In genomic region chr1:99758073-99758511, GRCh38 we compare ENCODE assay signal across 11 cellular contexts. TPM values are rescaled to one million over a fixed set of nuclear protein-coding genes. Genes with fewer than 3 reads are reported as not detected.
DNase-seq lines count a peak whose midpoint lies in the region; ATAC-seq and TF ChIP-seq lines count a peak whose summit lies in the region.
"Had no signal": no experiment of that assay in that cellular context is flagged by ENCODE, and none has a peak within 500 bp of the region (broad histone marks: within the 10 kb centered on the region; RNA-seq: fewer than 3 reads in every experiment).

No MANE protein-coding gene starts in this region.

- TF ChIP-seq CTCF in GM06990 (IDR thresholded peaks at IDR 0.05; ENCODE audit: insufficient read depth, low read length, poor library complexity, severe bottlenecking), result no peak
- no peak for TF ChIP-seq CTCF in brain (conservative IDR thresholded peaks at IDR 0.05)
- TF ChIP-seq CTCF in esophagus muscularis mucosa (IDR thresholded peaks at IDR 0.05), result no peak

- H3K27ac Mint-ChIP-seq in brain, result peak overlapping the region in 3 of 5 experiments; percentile 19 to 76 (median 68)
- no peak overlapping the region for H3K27ac Mint-ChIP-seq in activated CD4-positive, alpha-beta T cell treated with anti-CD3 and anti-CD28 coated beads, Interleukin-2, amount 10 ng/mL, durations not matched to agents 24 days and 14 days
- H3K27ac Mint-ChIP-seq: stimulated activated effector memory CD8-positive, alpha-beta T cell treated with anti-CD3 and anti-CD28 coated beads, Interleukin-12 subunit alpha, Interleukin-12 subunit beta, amount 100 ng/mL, for 72 hours had no signal

- no peaks in the 10 kb centered on the region for H3K9me3 ChIP-seq in esophagus muscularis mucosa

- H3K4me1 ChIP-seq in esophagus muscularis mucosa, result no peaks in the 10 kb centered on the region

- no peaks in the 10 kb centered on the region for H3K36me3 ChIP-seq in GM06990 (ENCODE audit: control insufficient read depth, insufficient read depth, low read length)
- H3K36me3 ChIP-seq in esophagus muscularis mucosa, result no peaks in the 10 kb centered on the region

- H3K36me3 Mint-ChIP-seq in brain, result no peaks in the 10 kb centered on the region
- no peaks in the 10 kb centered on the region for H3K36me3 Mint-ChIP-seq in activated CD4-positive, alpha-beta T cell treated with anti-CD3 and anti-CD28 coated beads, Interleukin-2, amount 10 ng/mL, durations not matched to agents 24 days and 14 days (ENCODE audit: low read depth)
- H3K36me3 Mint-ChIP-seq: stimulated activated effector memory CD8-positive, alpha-beta T cell treated with anti-CD3 and anti-CD28 coated beads, Interleukin-12 subunit alpha, Interleukin-12 subunit beta, amount 100 ng/mL, for 72 hours had no signal

- TF ChIP-seq POLR2A in esophagus muscularis mucosa (IDR thresholded peaks at IDR 0.05; ENCODE audit: low read depth), result no peak

- no peak for TF ChIP-seq EP300 in esophagus muscularis mucosa (IDR thresholded peaks at IDR 0.05)

- 21% methylated on average over 1 of the region's 1 CpG for WGBS in esophagus muscularis mucosa

- no peaks in the 10 kb centered on the region for H3K27me3 Mint-ChIP-seq in brain
- H3K27me3 Mint-ChIP-seq in activated CD4-positive, alpha-beta T cell treated with anti-CD3 and anti-CD28 coated beads, Interleukin-2, amount 10 ng/mL, durations not matched to agents 24 days and 14 days, result peaks cover 19% of the 10 kb centered on the region

- H3K4me3 ChIP-seq in GM06990 (replicated peaks; ENCODE audit: low read depth, low read length) (peak overlapping the region; percentile 12), esophagus muscularis mucosa (no peak overlapping the region)

- peaks cover 12% of the 10 kb centered on the region for H3K4me1 Mint-ChIP-seq in brain
- peaks cover 10% of the 10 kb centered on the region for H3K4me1 Mint-ChIP-seq in activated CD4-positive, alpha-beta T cell treated with anti-CD3 and anti-CD28 coated beads, Interleukin-2, amount 10 ng/mL, durations not matched to agents 24 days and 14 days

- intact Hi-C loops in esophagus muscularis mucosa (cut with DNase I), result no loop called here
- intact Hi-C loops in activated CD4-positive, alpha-beta T cell treated with anti-CD3 and anti-CD28 coated beads, Interleukin-2, amount 10 ng/mL, durations not matched to agents 24 days and 14 days (cut with micrococcal nuclease), result no loop called here

- no peak overlapping the region for H3K27ac ChIP-seq in esophagus muscularis mucosa (replicated peaks in 1 of 4)

- ATAC-seq in GM19468 (IDR thresholded peaks at IDR 0.05; ENCODE audit: extremely low read depth, unreplicated experiment) (peak; percentile 56), HG03108 (IDR thresholded peaks at IDR 0.05; ENCODE audit: unreplicated experiment) (peak; percentile 79)
- ATAC-seq: stimulated activated effector memory CD8-positive, alpha-beta T cell treated with anti-CD3 and anti-CD28 coated beads, Interleukin-12 subunit alpha, Interleukin-12 subunit beta, amount 100 ng/mL, for 72 hours had no signal

- peak overlapping the region in 1 of 5 experiments; percentile 34 for H3K4me3 Mint-ChIP-seq in brain
- no peak overlapping the region for H3K4me3 Mint-ChIP-seq in activated CD4-positive, alpha-beta T cell treated with anti-CD3 and anti-CD28 coated beads, Interleukin-2, amount 10 ng/mL, durations not matched to agents 24 days and 14 days
- H3K4me3 Mint-ChIP-seq: activated T-cell treated with anti-CD3 and anti-CD28 coated beads, Interleukin-2, amount 50 U/mL, for 4 hours; stimulated activated effector memory CD8-positive, alpha-beta T cell treated with anti-CD3 and anti-CD28 coated beads, Interleukin-12 subunit alpha, Interleukin-12 subunit beta, amount 100 ng/mL, for 72 hours had no signal

- DNase-seq in GM06990 (ENCODE audit: extremely low read depth, insufficient read length) (peak; percentile 46), kidney glomerular epithelial cell (lab: John Stamatoyannopoulos, UW) (no peak), NCI-H446 treated with DMSO at 0.1 percent for 48 hours (lab: John Stamatoyannopoulos, UW) (no peak), esophagus muscularis mucosa (ENCODE audit: extremely low spot score) (no peak)
- no peak for DNase-seq in activated CD4-positive, alpha-beta T cell treated with anti-CD3 and anti-CD28 coated beads, Interleukin-2, amount 10 ng/mL, durations not matched to agents 24 days and 14 days
- DNase-seq: activated T-cell treated with anti-CD3 and anti-CD28 coated beads, Interleukin-2, amount 50 U/mL, for 4 hours; RPMI8226 had no signal

- H3K9me3 Mint-ChIP-seq in brain, result peaks cover 0 to 8% (median 3%) of the 10 kb centered on the region in 5 experiments
- H3K9me3 Mint-ChIP-seq in activated CD4-positive, alpha-beta T cell treated with anti-CD3 and anti-CD28 coated beads, Interleukin-2, amount 10 ng/mL, durations not matched to agents 24 days and 14 days, result no peaks in the 10 kb centered on the region
- H3K9me3 Mint-ChIP-seq: activated T-cell treated with anti-CD3 and anti-CD28 coated beads, Interleukin-2, amount 50 U/mL, for 4 hours had no signal

- no peaks in the 10 kb centered on the region for H3K27me3 ChIP-seq in GM06990 (replicated peaks; ENCODE audit: control insufficient read depth, insufficient read depth, low read length)
- no peaks in the 10 kb centered on the region for H3K27me3 ChIP-seq in esophagus muscularis mucosa

RNA-seq across cellular contexts. Expression of gene FRRS1, which starts 8.3 kb away (rescaled TPM):
- polyA plus RNA-seq in brain (ENCODE audit: insufficient read depth, low read depth, low replicate concordance), result not detected
- total RNA-seq in esophagus muscularis mucosa, result 1 to 10 TPM; 3.0 to 5.0 (median 3.2) TPM
- total RNA-seq in activated CD4-positive, alpha-beta T cell treated with anti-CD3 and anti-CD28 coated beads, Interleukin-2, amount 10 ng/mL, durations not matched to agents 24 days and 14 days, result 0.24 and 0.28 TPM in 2 replicates
